Comparison of ENCODE assay signal across 5 cellular contexts in the genomic region with DNA sequence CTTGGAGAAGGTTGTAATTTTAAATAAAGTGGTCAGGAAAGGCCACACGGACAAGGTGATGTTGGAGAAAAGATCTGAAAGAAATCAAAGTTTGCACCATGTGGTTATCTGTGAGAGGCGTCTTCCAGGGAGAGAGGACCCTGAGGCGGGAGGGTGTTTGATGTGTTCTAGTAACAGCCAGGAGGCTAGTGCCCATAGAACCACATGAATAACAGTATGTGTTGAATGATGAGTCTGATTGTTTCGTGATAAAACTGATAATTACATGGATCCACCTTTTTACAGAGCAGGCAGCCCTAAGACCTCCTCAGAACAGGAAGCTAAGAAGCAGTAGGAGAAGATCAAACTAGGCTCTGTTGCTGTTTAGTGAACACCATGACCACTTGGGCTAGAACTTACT.
"Had no signal": no experiment of that assay in that cellular context is flagged by ENCODE, and none has a peak within 500 bp of the region (broad histone marks: within the 10 kb centered on the region; RNA-seq: fewer than 3 reads in every experiment).

No MANE protein-coding gene starts in this region.

- H2AFZ ChIP-seq: GM23338 had no signal

- H3K4me2 ChIP-seq: GM23338 had no signal

- H3K4me3 ChIP-seq: GM23338 had no signal

- DNase-seq: H9, HCEC 1CT, IMR-90, KBM-7 had no signal

- ATAC-seq: GM23338 had no signal
